ENCODE assay signal across 1 cellular context in genomic region chr1:88683848-88684481, GRCh38.
A peak's percentile ranks its signal among the peaks of the same experiment; 100 is the strongest.
TF ChIP-seq lines count a peak whose summit lies in the region.

TSS of gene PKN2 (plus strand) at chr1:88684273. CDS start at chr1:88684581, 308 bp downstream.

TF ChIP-seq in K562, 482 proteins besides CTCF, POLR2A, EP300 and RAD21 (continued from another document and continues in another):
- TF ChIP-seq GTF3C2 (IDR thresholded peaks at IDR 0.05; ENCODE audit: borderline replicate concordance, extremely low read depth, insufficient read length) (no peak), JUN (IDR thresholded peaks at IDR 0.05; ENCODE audit: borderline replicate concordance, low read depth, low read length) (peak; percentile 66; the same call in 1 of the 2 replicates), JUN (CRISPR knock-in tag; IDR thresholded peaks at IDR 0.05; ENCODE audit: borderline replicate concordance) (no peak), ASH1L (IDR thresholded peaks at IDR 0.05; ENCODE audit: borderline replicate concordance, low read depth, partially characterized antibody) (no peak), FOXP1 (CRISPR knock-in tag; IDR thresholded peaks at IDR 0.05) (no peak), TEAD2 (tag; IDR thresholded peaks at IDR 0.05) (no peak), ZFP36 (IDR thresholded peaks at IDR 0.05; ENCODE audit: low read depth, low read length, partially characterized antibody) (no peak), THRAP3 (IDR thresholded peaks at IDR 0.05; ENCODE audit: borderline replicate concordance) (no peak), SMAD4 (CRISPR knock-in tag; conservative IDR thresholded peaks at IDR 0.05) (peak; percentile 72; the same call in 1 of the 2 replicates), ZSCAN29 (IDR thresholded peaks at IDR 0.05) (no peak; the same call in 1 of the 2 replicates), MTA1 (IDR thresholded peaks at IDR 0.05; ENCODE audit: borderline replicate concordance) (peak; percentile 98), ZNF780A (CRISPR knock-in tag; IDR thresholded peaks at IDR 0.05) (no peak), PHB (CRISPR knock-in tag; IDR thresholded peaks at IDR 0.05) (no peak), ZNF551 (CRISPR knock-in tag; IDR thresholded peaks at IDR 0.05) (no peak), ZNF431 (CRISPR knock-in tag; IDR thresholded peaks at IDR 0.05) (no peak), LEF1 (IDR thresholded peaks at IDR 0.05) (no peak; the same call in 1 of the 2 replicates), HDAC6 (IDR thresholded peaks at IDR 0.05; ENCODE audit: low read depth, low read length) (no peak), HDAC8 (tag; IDR thresholded peaks at IDR 0.05) (no peak), ZNF212 (CRISPR knock-in tag; IDR thresholded peaks at IDR 0.05) (no peak), PHB2 (IDR thresholded peaks at IDR 0.05; ENCODE audit: low read depth) (0 out of 2 replicates have a peak, but pooled peaks have one; percentile 22), TAF1 (IDR thresholded peaks at IDR 0.05; ENCODE audit: control insufficient read depth, extremely low read depth, insufficient read depth, low read length, severe bottlenecking) (peak; percentile 97), BRD9 (IDR thresholded peaks at IDR 0.05; ENCODE audit: low read depth, partially characterized antibody) (no peak), SMAD3 (CRISPR knock-in tag; conservative IDR thresholded peaks at IDR 0.05) (no peak), POLR2B (IDR thresholded peaks at IDR 0.05; ENCODE audit: low read depth, partially characterized antibody) (peak; percentile 95), RHOXF2B (CRISPR knock-in tag; conservative IDR thresholded peaks at IDR 0.05) (no peak), CREM (IDR thresholded peaks at IDR 0.05; ENCODE audit: low read depth) (peak; percentile 100), SRF (CRISPR knock-in tag; IDR thresholded peaks at IDR 0.05) (peak in 1 of 2 experiments; percentile 72; a peak in 2 of 4 replicates), LARP7 (IDR thresholded peaks at IDR 0.05) (0 out of 2 replicates have a peak, but pooled peaks have one; percentile 13), HDAC3 (IDR thresholded peaks at IDR 0.05; ENCODE audit: borderline replicate concordance, partially characterized antibody) (no peak), NR2F6 (CRISPR knock-in tag; IDR thresholded peaks at IDR 0.05) (no peak), CBX1 (IDR thresholded peaks at IDR 0.05; ENCODE audit: low read depth) (peak; percentile 60; the same call in 1 of the 2 replicates), SFPQ (IDR thresholded peaks at IDR 0.05; ENCODE audit: low read depth, low read length) (no peak), MCM5 (IDR thresholded peaks at IDR 0.05; ENCODE audit: low read depth) (no peak), CREB3 (tag; conservative IDR thresholded peaks at IDR 0.05; ENCODE audit: low read depth) (no peak), RCOR1 (IDR thresholded peaks at IDR 0.05; ENCODE audit: borderline replicate concordance in 1 of 2, low read depth in 2 of 2, low read length in 2 of 2) (peak in 1 of 2 experiments; percentile 71; a peak in 2 of 4 replicates), CCAR2 (IDR thresholded peaks at IDR 0.05; ENCODE audit: low read depth, low read length) (no peak), CEBPZ (IDR thresholded peaks at IDR 0.05; ENCODE audit: borderline replicate concordance, low read depth, low read length) (no peak), MECOM (CRISPR knock-in tag; IDR thresholded peaks at IDR 0.05) (no peak), HIVEP1 (CRISPR knock-in tag; IDR thresholded peaks at IDR 0.05) (no peak), MAZ (CRISPR knock-in tag; conservative IDR thresholded peaks at IDR 0.05 in 1 of 2, IDR thresholded peaks at IDR 0.05 in 1 of 2) (peak; percentile 84 to 93), HNRNPUL1 (IDR thresholded peaks at IDR 0.05; ENCODE audit: low read length) (no peak), HMGXB4 (CRISPR knock-in tag; IDR thresholded peaks at IDR 0.05) (no peak), ZBTB33 (CRISPR knock-in tag; IDR thresholded peaks at IDR 0.05) (no peak), CREB5 (CRISPR knock-in tag; IDR thresholded peaks at IDR 0.05) (no peak), CBX5 (IDR thresholded peaks at IDR 0.05; ENCODE audit: borderline replicate concordance, low read depth) (no peak), ZBTB1 (CRISPR knock-in tag; IDR thresholded peaks at IDR 0.05; ENCODE audit: borderline replicate concordance, low read depth) (no peak), E2F6 (IDR thresholded peaks at IDR 0.05; ENCODE audit: borderline replicate concordance in 1 of 2, extremely low read depth in 1 of 2, insufficient read depth in 1 of 2, insufficient read length in 1 of 2, low read depth in 1 of 2, low read length in 1 of 2, poor library complexity in 1 of 2, severe bottlenecking in 1 of 2) (peak; percentile 19 to 70), ZFP1 (CRISPR knock-in tag; IDR thresholded peaks at IDR 0.05) (no peak)
